Comparison of ENCODE assay signal across 22 cellular contexts in genomic region chr5:72144762-72145161, GRCh38. TPM values are rescaled to one million over a fixed set of nuclear protein-coding genes. Genes with fewer than 3 reads are reported as not detected.
DNase-seq lines count a peak whose midpoint lies in the region; ATAC-seq, FAIRE-seq and TF ChIP-seq lines count a peak whose summit lies in the region.
"Had no signal": no experiment of that assay in that cellular context is flagged by ENCODE, and none has a peak within 500 bp of the region (broad histone marks: within the 10 kb centered on the region; RNA-seq: fewer than 3 reads in every experiment).

No MANE protein-coding gene starts in this region.

- peaks cover 40% of the 10 kb centered on the region for H3K4me1 Mint-ChIP-seq in GM23338
- peaks cover 68% of the 10 kb centered on the region for H3K4me1 Mint-ChIP-seq in astrocyte (ENCODE audit: low read depth, unreplicated experiment)
- H3K4me1 Mint-ChIP-seq: stimulated activated effector memory CD8-positive, alpha-beta T cell treated with anti-CD3 and anti-CD28 coated beads, Interleukin-12 subunit alpha, Interleukin-12 subunit beta, amount 100 ng/mL, for 72 hours had no signal

- in situ Hi-C loops in brain microvascular endothelial cell (cut with HindIII; ENCODE audit: low pct_ligation_motif_present, low sequenced_read_pairs) = no loop called here

- FAIRE-seq in astrocyte (lab: Jason Lieb, UNC) = no peak
- FAIRE-seq: GM12878, HTR-8/SVneo, urothelium cell line had no signal

- no peak for TF ChIP-seq CTCF in GM23338 (conservative IDR thresholded peaks at IDR 0.05; ENCODE audit: low read depth in 2 of 2)
- no peak for TF ChIP-seq CTCF in astrocyte (IDR thresholded peaks at IDR 0.05; ENCODE audit: insufficient read depth, low read depth, low read length)
- TF ChIP-seq CTCF in brain microvascular endothelial cell (IDR thresholded peaks at IDR 0.05; ENCODE audit: low read depth, low read length, missing control alignments) = no peak

- H3K27ac Mint-ChIP-seq in GM23338 (peak overlapping the region; percentile 71), astrocyte (ENCODE audit: unreplicated experiment) (peak overlapping the region; percentile 73)
- H3K27ac Mint-ChIP-seq: stimulated activated effector memory CD8-positive, alpha-beta T cell treated with anti-CD3 and anti-CD28 coated beads, Interleukin-12 subunit alpha, Interleukin-12 subunit beta, amount 100 ng/mL, for 72 hours had no signal

- H3K9me3 ChIP-seq in astrocyte (ENCODE audit: insufficient read depth, low read depth, low read length) (no peaks in the 10 kb centered on the region), stomach smooth muscle (ENCODE audit: control insufficient read depth in 2 of 2, low read length in 2 of 2) (no peaks in the 10 kb centered on the region)
- H3K9me3 ChIP-seq: breast epithelium, MG63 had no signal

- no peak overlapping the region for H3K4me3 Mint-ChIP-seq in GM23338
- H3K4me3 Mint-ChIP-seq in astrocyte (ENCODE audit: unreplicated experiment) = no peak overlapping the region
- H3K4me3 Mint-ChIP-seq: stimulated activated effector memory CD8-positive, alpha-beta T cell treated with anti-CD3 and anti-CD28 coated beads, Interleukin-12 subunit alpha, Interleukin-12 subunit beta, amount 100 ng/mL, for 72 hours had no signal

- H3K4me3 ChIP-seq in GM23338 (no peak overlapping the region), astrocyte (ENCODE audit: insufficient read depth, low read depth, low read length) (no peak overlapping the region), stomach smooth muscle (ENCODE audit: low read length in 2 of 2) (no peak overlapping the region), brain microvascular endothelial cell (ENCODE audit: low read depth, low read length) (no peak overlapping the region)
- H3K4me3 ChIP-seq: breast epithelium, GM12878, GM23248, MG63, smooth muscle cell had no signal

- H3K27me3 ChIP-seq in GM23338 (ENCODE audit: insufficient read depth) (no peaks in the 10 kb centered on the region), astrocyte (ENCODE audit: insufficient read depth, low read length) (no peaks in the 10 kb centered on the region), layer of hippocampus (ENCODE audit: control insufficient read depth, insufficient read depth, low read length) (no peaks in the 10 kb centered on the region), stomach smooth muscle (ENCODE audit: control insufficient read depth in 1 of 2, insufficient read depth in 2 of 2, low read length in 2 of 2) (no peaks in the 10 kb centered on the region), brain microvascular endothelial cell (replicated peaks) (no peaks in the 10 kb centered on the region)
- H3K27me3 ChIP-seq: breast epithelium, MG63 had no signal

- DNase-seq in GM23338 (ENCODE audit: low spot score) (no peak), astrocyte (ENCODE audit: low read depth) (no peak), 8988T (no peak), HUDEP-2 (lab: John Stamatoyannopoulos, UW; ENCODE audit: unreplicated experiment in 76 of 76) (no peak), brain microvascular endothelial cell (no peak)
- DNase-seq: activated CD4-positive, alpha-beta T cell treated with anti-CD3 and anti-CD28 coated beads for 1 hour; activated CD8-positive, alpha-beta memory T cell treated with anti-CD3 and anti-CD28 coated beads, Interleukin-2, amount 50 U/mL, for 48 hours; effector memory CD4-positive, alpha-beta T cell; MG63; NCI-H1694; NCI-H446 treated with DMSO at 0.1 percent for 48 hours; Right ventricle myocardium superior had no signal

- H3K27me3 Mint-ChIP-seq in GM23338 (ENCODE audit: insufficient read depth, low read depth, poor library complexity) = peaks cover 2% of the 10 kb centered on the region
- no peaks in the 10 kb centered on the region for H3K27me3 Mint-ChIP-seq in astrocyte (ENCODE audit: low read depth, unreplicated experiment)

- 0 out of 2 replicates have a peak overlapping the region, but pooled peaks have one; percentile 30 for H3K27ac ChIP-seq in GM23338 (ENCODE audit: low read depth)
- no peak overlapping the region for H3K27ac ChIP-seq in astrocyte (ENCODE audit: low read depth, low read length)
- peak overlapping the region; percentile 40 for H3K27ac ChIP-seq in layer of hippocampus (ENCODE audit: low read depth, low read length)
- H3K27ac ChIP-seq in stomach smooth muscle (ENCODE audit: low read length) = peak overlapping the region; percentile 37
- no peak overlapping the region for H3K27ac ChIP-seq in brain microvascular endothelial cell
- H3K27ac ChIP-seq: GM23248 had no signal

- H3K36me3 Mint-ChIP-seq in GM23338 (ENCODE audit: low read depth) (peaks cover 25% of the 10 kb centered on the region), astrocyte (ENCODE audit: low read depth, unreplicated experiment) (peaks cover 51% of the 10 kb centered on the region)
- H3K36me3 Mint-ChIP-seq: stimulated activated effector memory CD8-positive, alpha-beta T cell treated with anti-CD3 and anti-CD28 coated beads, Interleukin-12 subunit alpha, Interleukin-12 subunit beta, amount 100 ng/mL, for 72 hours had no signal

- H3K4me1 ChIP-seq in GM23338 (ENCODE audit: insufficient read depth) = peaks cover 21% of the 10 kb centered on the region
- H3K4me1 ChIP-seq in astrocyte (ENCODE audit: insufficient read depth, low read length) = peaks cover 34% of the 10 kb centered on the region
- H3K4me1 ChIP-seq in stomach smooth muscle (ENCODE audit: control insufficient read depth, insufficient read depth, low read length) = peaks cover 40% of the 10 kb centered on the region
- H3K4me1 ChIP-seq: breast epithelium had no signal

- H3K36me3 ChIP-seq in GM23338 (ENCODE audit: insufficient read depth) (no peaks in the 10 kb centered on the region), astrocyte (ENCODE audit: insufficient read depth, low read length) (peaks cover 30% of the 10 kb centered on the region), stomach smooth muscle (ENCODE audit: control insufficient read depth in 2 of 2, insufficient read depth in 2 of 2, low read length in 2 of 2) (peaks cover 2 to 3% of the 10 kb centered on the region in 2 donors), brain microvascular endothelial cell (replicated peaks) (peaks cover 13% of the 10 kb centered on the region)
- H3K36me3 ChIP-seq: breast epithelium had no signal

- H2AFZ ChIP-seq in GM23338 = no peak overlapping the region
- H2AFZ ChIP-seq in astrocyte (ENCODE audit: low read depth, low read length) = no peak overlapping the region
- H2AFZ ChIP-seq: GM23248 had no signal

- H4K20me1 ChIP-seq in GM23338 (replicated peaks; ENCODE audit: insufficient read depth) (peaks cover 5% of the 10 kb centered on the region), astrocyte (ENCODE audit: insufficient read depth, low read length) (peaks cover 38% of the 10 kb centered on the region)

- H3K9me3 Mint-ChIP-seq in GM23338 = no peaks in the 10 kb centered on the region
- no peaks in the 10 kb centered on the region for H3K9me3 Mint-ChIP-seq in astrocyte (ENCODE audit: unreplicated experiment)
- H3K9me3 Mint-ChIP-seq: stimulated activated effector memory CD8-positive, alpha-beta T cell treated with anti-CD3 and anti-CD28 coated beads, Interleukin-12 subunit alpha, Interleukin-12 subunit beta, amount 100 ng/mL, for 72 hours had no signal

- H3F3A ChIP-seq in GM23338 (replicated peaks; ENCODE audit: low read depth) = no peaks in the 10 kb centered on the region

- H3K79me2 ChIP-seq in GM23338 (replicated peaks; ENCODE audit: insufficient read depth) (peaks cover 55% of the 10 kb centered on the region), astrocyte (ENCODE audit: insufficient read depth, low read length) (peaks cover 92% of the 10 kb centered on the region)

- peak overlapping the region; percentile 41; the same call in 1 of the 2 replicates for H3K4me2 ChIP-seq in GM23338
- no peak overlapping the region for H3K4me2 ChIP-seq in astrocyte (ENCODE audit: low read length)
- H3K4me2 ChIP-seq: smooth muscle cell had no signal

- H3K9me2 ChIP-seq in GM23338 (ENCODE audit: insufficient read depth) = no peaks in the 10 kb centered on the region

- no peak overlapping the region for H3K9ac ChIP-seq in astrocyte (ENCODE audit: low read length)
- no peak overlapping the region for H3K9ac ChIP-seq in stomach smooth muscle (ENCODE audit: low read length in 2 of 2)
- H3K9ac ChIP-seq: GM23248 had no signal

- ATAC-seq in GM23338 (peak; percentile 44), GM19023 (IDR thresholded peaks at IDR 0.05; ENCODE audit: unreplicated experiment) (no peak)
- ATAC-seq: GM12878; stimulated activated effector memory CD8-positive, alpha-beta T cell treated with anti-CD3 and anti-CD28 coated beads, Interleukin-12 subunit alpha, Interleukin-12 subunit beta, amount 100 ng/mL, for 72 hours had no signal

RNA-seq across cellular contexts. Expression of gene MAP1B, which starts 37.5 kb away (rescaled TPM):
- 111 and 263 TPM in 2 replicates for total RNA-seq in GM23338 (2014; rRNA removed; shearing (Covaris generic))
- 114 and 148 TPM in 2 replicates for polyA plus RNA-seq in GM23338 (2016; fragmentation: Nextera tagmentation; extraction: Ambion mirVana)
- total RNA-seq in astrocyte = 386 and 476 TPM in 2 replicates

Comparison
In these comparisons a context has a peak if more than half of its experiments do, and no peak if none do; other contexts are left out.
1. H3K27ac ChIP-seq: peak in GM23338 (single experiment), layer of hippocampus (single experiment) and stomach smooth muscle (single experiment); none in astrocyte (single experiment) and brain microvascular endothelial cell (single experiment).